Comparison of ENCODE assay signal across 8 cellular contexts in genomic region chr12:114682920-114683708, GRCh38. TPM values are rescaled to one million over a fixed set of nuclear protein-coding genes. Genes with fewer than 3 reads are reported as not detected.
A peak's percentile ranks its signal among the peaks of the same experiment; 100 is the strongest.
DNase-seq lines count a peak whose midpoint lies in the region; FAIRE-seq and TF ChIP-seq lines count a peak whose summit lies in the region.

No MANE protein-coding gene starts in this region.

- in situ Hi-C loops in ACHN (cut with HindIII; ENCODE audit: low pct_ligation_motif_present, low pct_unique_long_range_greater_than_20kb, low sequenced_read_pairs): no loop called here

- peak overlapping the region; percentile 99 for H3K27ac ChIP-seq in KMS-11

- H3K36me3 Mint-ChIP-seq in type B pancreatic cell: peaks cover 34% of the 10 kb centered on the region

- WGBS in lower leg skin, 2 donors: 1 to 4% methylated on average over 37 of the region's 51 CpGs

- no peaks in the 10 kb centered on the region for H4K20me1 ChIP-seq in KMS-11 (ENCODE audit: insufficient read depth)

- H3K36me3 ChIP-seq in KMS-11 (ENCODE audit: insufficient read depth) (no peaks in the 10 kb centered on the region), bronchial epithelial cell (ENCODE audit: control insufficient read depth, insufficient read depth, low read length) (no peaks in the 10 kb centered on the region)

- peaks cover 57% of the 10 kb centered on the region for H3K27me3 Mint-ChIP-seq in type B pancreatic cell

- TF ChIP-seq POLR2A in lower leg skin (IDR thresholded peaks at IDR 0.05): no peak

- H3K9ac ChIP-seq in KMS-11: peak overlapping the region; percentile 70

- peak overlapping the region; percentile 98 for H3K27ac Mint-ChIP-seq in type B pancreatic cell

- peak overlapping the region; percentile 37 for H3K4me2 ChIP-seq in KMS-11

- TF ChIP-seq CTCF in KMS-11 (conservative IDR thresholded peaks at IDR 0.05; ENCODE audit: low read depth, low read length) (no peak), bronchial epithelial cell (IDR thresholded peaks at IDR 0.05; ENCODE audit: insufficient read depth, low read length, severe bottlenecking) (no peak), lower leg skin (IDR thresholded peaks at IDR 0.05) (no peak), type B pancreatic cell (conservative IDR thresholded peaks at IDR 0.05) (no peak)

- no peaks in the 10 kb centered on the region for H3K79me2 ChIP-seq in KMS-11 (ENCODE audit: insufficient read depth, low read depth)

- H3K4me1 ChIP-seq in KMS-11 (ENCODE audit: low read depth, poor library complexity, severe bottlenecking): peaks cover 5% of the 10 kb centered on the region

- H2AFZ ChIP-seq in KMS-11 (ENCODE audit: low read depth): peak overlapping the region; percentile 76

- peak overlapping the region; percentile 98 for H3K4me3 Mint-ChIP-seq in type B pancreatic cell

- intact Hi-C loops in lower leg skin (cut with DNase I; ENCODE audit: low total_unique reads): no loop called here

- no peak for FAIRE-seq in bronchial epithelial cell (lab: Jason Lieb, UNC)

- peak; percentile 56 for DNase-seq in ACHN
- DNase-seq in bronchial epithelial cell (ENCODE audit: low read depth): no peak
- no peak for DNase-seq in lower leg skin (ENCODE audit: low spot score in 2 of 2)
- no peak for DNase-seq in type B pancreatic cell (ENCODE audit: extremely low spot score, unreplicated experiment)
- DNase-seq in DMS153 treated with DMSO at 0.1 percent for 48 hours (lab: John Stamatoyannopoulos, UW; ENCODE audit: unreplicated experiment): no peak
- no peak for DNase-seq in NCI-H2081 (lab: John Stamatoyannopoulos, UW)
- no peak for DNase-seq in COLO668 (lab: John Stamatoyannopoulos, UW; ENCODE audit: unreplicated experiment)

- peaks cover 39% of the 10 kb centered on the region for H3K4me1 Mint-ChIP-seq in type B pancreatic cell (ENCODE audit: unreplicated experiment)

- no peak overlapping the region for H3K4me3 ChIP-seq in KMS-11 (IDR thresholded peaks at IDR 0.05; ENCODE audit: insufficient read depth, low read depth, low read length)
- peak overlapping the region; percentile 30 for H3K4me3 ChIP-seq in bronchial epithelial cell (ENCODE audit: low read depth, low read length)
- peak overlapping the region; percentile 54 for H3K4me3 ChIP-seq in lower leg skin (ENCODE audit: low read depth, poor library complexity, severe bottlenecking)

- no peaks in the 10 kb centered on the region for H3K9me3 Mint-ChIP-seq in type B pancreatic cell

- H3K27me3 ChIP-seq in KMS-11 (ENCODE audit: insufficient read depth, low read depth) (no peaks in the 10 kb centered on the region), bronchial epithelial cell (ENCODE audit: control insufficient read depth, insufficient read depth, low read length) (peaks cover 24% of the 10 kb centered on the region)

RNA-seq across cellular contexts. Expression of gene TBX3, which starts 0.9 kb away (rescaled TPM):
- total RNA-seq in bronchial epithelial cell (0.38 and 1.3 TPM in 2 replicates), lower leg skin (10 to 100 TPM; 15.2 to 48.1 (median 35.4) TPM), type B pancreatic cell (ENCODE audit: low replicate concordance) (102 and 130 TPM in 2 replicates)
